In the genomic region with DNA sequence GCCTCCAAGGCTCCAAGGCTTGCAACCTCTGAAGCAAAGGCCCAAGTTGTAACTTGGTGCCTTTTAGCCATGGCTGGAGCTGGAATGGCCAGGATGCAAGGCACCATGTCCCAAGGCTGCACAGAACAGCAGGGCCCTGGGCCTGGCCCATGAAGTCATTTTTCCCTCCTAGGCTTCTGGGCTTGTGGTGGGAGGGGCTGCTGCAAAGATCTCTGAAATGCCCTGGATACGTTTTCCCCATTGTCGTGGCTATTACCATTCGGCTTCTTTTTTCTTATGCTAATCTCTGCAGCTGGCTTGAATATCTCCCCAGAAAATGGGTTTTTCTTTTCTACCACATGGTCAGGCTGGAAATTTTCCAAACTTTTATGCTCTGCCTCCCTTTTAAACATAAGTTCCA, we compare ENCODE assay signal across 26 cellular contexts.
"Had no signal": no experiment of that assay in that cellular context is flagged by ENCODE, and none has a peak within 500 bp of the region (broad histone marks: within the 10 kb centered on the region; RNA-seq: fewer than 3 reads in every experiment).

No MANE protein-coding gene starts in this region.

- DNase-seq: nephron progenitor cell; nucleus accumbens; pancreas; psoas muscle; right cardiac atrium; right lobe of liver; sigmoid colon; small intestine; stimulated activated CD4-positive, alpha-beta T cell treated with anti-CD3 and anti-CD28 coated beads, Interleukin-15, amount 100 ng/mL, for 24 hours; stimulated activated CD4-positive, alpha-beta T cell treated with anti-CD3 and anti-CD28 coated beads, Interleukin-2, amount 100 ng/mL, for 24 hours; stimulated activated CD4-positive, alpha-beta T cell treated with anti-CD3 and anti-CD28 coated beads, Interleukin-2, amount 100 ng/mL, for 48 hours; stimulated activated CD4-positive, alpha-beta T cell treated with anti-CD3 and anti-CD28 coated beads, Interleukin-4, amount 100 ng/mL, for 24 hours; stimulated activated naive B cell treated with anti-CD40 and anti-IgM and Interleukin-4, amounts not matched to agents 10 μg/mL and 1 μg/mL and 100 μg/mL, for 72 hours; stimulated activated naive CD4-positive, alpha-beta T cell treated with Interleukin-2 at 50 U/mL for 16 hours; stomach; thyroid gland; trophoblast cell; upper lobe of left lung had no signal

- H3K4me1 Mint-ChIP-seq: neural crest cell; stimulated activated effector memory CD8-positive, alpha-beta T cell treated with anti-CD3 and anti-CD28 coated beads, Interleukin-12 subunit alpha, Interleukin-12 subunit beta, amount 100 ng/mL, for 72 hours had no signal

- H3K27me3 Mint-ChIP-seq: natural killer cell treated with Interleukin-12 subunit alpha and Interleukin-12 subunit beta and Interleukin-15 and Interleukin-18, amount 100 ng/mL, for 72 hours; stimulated activated naive B cell treated with anti-CD40 and anti-IgM and Interleukin-4, amounts not matched to agents 10 μg/mL and 1 μg/mL and 100 μg/mL, for 72 hours; stimulated activated naive CD8-positive, alpha-beta T cell treated with anti-CD3 and anti-CD28 coated beads, Interleukin-15, Interleukin-2, amounts not matched to agents 100 ng/mL and 50 ng/mL, for 24 hours had no signal

- H3K36me3 ChIP-seq: neutrophil, pancreas, right lobe of liver, sigmoid colon, thoracic aorta, thyroid gland, tibial nerve, upper lobe of left lung, vagina had no signal

- H3K27me3 ChIP-seq: neutrophil, pancreas, right lobe of liver, sigmoid colon, stomach, thyroid gland, tibial nerve, upper lobe of left lung, vagina had no signal

- H3K9me3 ChIP-seq: neutrophil, pancreas, psoas muscle, right lobe of liver, sigmoid colon, thoracic aorta, thyroid gland, vagina had no signal

- H3K4me3 ChIP-seq: pancreas, psoas muscle, right lobe of liver, sigmoid colon, stomach, thoracic aorta, thyroid gland, tibial nerve, upper lobe of left lung, vagina had no signal

- H3K4me3 Mint-ChIP-seq: natural killer cell treated with Interleukin-12 subunit alpha and Interleukin-12 subunit beta and Interleukin-15 and Interleukin-18, amount 100 ng/mL, for 72 hours; nephron progenitor cell; neural crest cell; stimulated activated effector memory CD8-positive, alpha-beta T cell treated with anti-CD3 and anti-CD28 coated beads, Interleukin-12 subunit alpha, Interleukin-12 subunit beta, amount 100 ng/mL, for 72 hours; stimulated activated naive B cell treated with anti-CD40 and anti-IgM and Interleukin-4, amounts not matched to agents 10 μg/mL and 1 μg/mL and 100 μg/mL, for 72 hours; stimulated activated naive CD8-positive, alpha-beta T cell treated with anti-CD3 and anti-CD28 coated beads, Interleukin-15, Interleukin-2, amounts not matched to agents 100 ng/mL and 50 ng/mL, for 24 hours had no signal

- H3K27ac Mint-ChIP-seq: natural killer cell treated with Interleukin-12 subunit alpha and Interleukin-12 subunit beta and Interleukin-15 and Interleukin-18, amount 100 ng/mL, for 72 hours; nephron progenitor cell; stimulated activated effector memory CD8-positive, alpha-beta T cell treated with anti-CD3 and anti-CD28 coated beads, Interleukin-12 subunit alpha, Interleukin-12 subunit beta, amount 100 ng/mL, for 72 hours; stimulated activated naive B cell treated with anti-CD40 and anti-IgM and Interleukin-4, amounts not matched to agents 10 μg/mL and 1 μg/mL and 100 μg/mL, for 72 hours; stimulated activated naive CD8-positive, alpha-beta T cell treated with anti-CD3 and anti-CD28 coated beads, Interleukin-15, Interleukin-2, amounts not matched to agents 100 ng/mL and 50 ng/mL, for 24 hours had no signal

- H3K4me1 ChIP-seq: pancreas, psoas muscle, right lobe of liver, sigmoid colon, stomach, upper lobe of left lung, vagina had no signal

- ATAC-seq: natural killer cell treated with Interleukin-12 subunit alpha and Interleukin-12 subunit beta and Interleukin-15 and Interleukin-18, amount 100 ng/mL, for 72 hours; pancreas; psoas muscle; right cardiac atrium; right lobe of liver; stimulated activated effector memory CD8-positive, alpha-beta T cell treated with anti-CD3 and anti-CD28 coated beads, Interleukin-12 subunit alpha, Interleukin-12 subunit beta, amount 100 ng/mL, for 72 hours had no signal

- H3K27ac ChIP-seq: neutrophil, pancreas, psoas muscle, right lobe of liver, sigmoid colon, stomach, thoracic aorta, thyroid gland, tibial nerve, upper lobe of left lung, vagina had no signal

- H3K36me3 Mint-ChIP-seq: stimulated activated effector memory CD8-positive, alpha-beta T cell treated with anti-CD3 and anti-CD28 coated beads, Interleukin-12 subunit alpha, Interleukin-12 subunit beta, amount 100 ng/mL, for 72 hours had no signal
